ENCODE assay signal across 22 cellular contexts in genomic region chr20:39057911-39058310, GRCh38.
"Had no signal": no experiment of that assay in that cellular context is flagged by ENCODE, and none has a peak within 500 bp of the region (broad histone marks: within the 10 kb centered on the region; RNA-seq: fewer than 3 reads in every experiment).

No MANE protein-coding gene starts in this region.

- H3K4me1 Mint-ChIP-seq: naive B cell; stimulated activated naive B cell treated with anti-CD40 and anti-IgM and Interleukin-4, amounts not matched to agents 10 μg/mL and 1 μg/mL and 100 μg/mL, for 72 hours had no signal

- H3K36me3 Mint-ChIP-seq: naive B cell; natural killer cell treated with Interleukin-12 subunit alpha and Interleukin-12 subunit beta and Interleukin-15 and Interleukin-18, amount 100 ng/mL, for 72 hours; stimulated activated naive B cell treated with anti-CD40 and anti-IgM and Interleukin-4, amounts not matched to agents 10 μg/mL and 1 μg/mL and 100 μg/mL, for 72 hours; type B pancreatic cell had no signal

- H3K27me3 Mint-ChIP-seq: stimulated activated naive CD8-positive, alpha-beta T cell treated with anti-CD3 and anti-CD28 coated beads, Interleukin-15, Interleukin-2, amounts not matched to agents 100 ng/mL and 50 ng/mL, for 24 hours had no signal

- H3K27ac ChIP-seq: left lung, neutrophil, pancreas, right lobe of liver, suprapubic skin, tibial artery had no signal

- DNase-seq: cortex of kidney; effector CD4-positive, alpha-beta T cell; kidney; left cardiac atrium; left lung; mammary epithelial cell; mucosa of descending colon; naive B cell; pancreas; right lobe of liver; small intestine; stimulated activated CD4-positive, alpha-beta T cell treated with anti-CD3 and anti-CD28 coated beads, Interleukin-15, amount 100 ng/mL, for 24 hours; stimulated activated CD4-positive, alpha-beta T cell treated with anti-CD3 and anti-CD28 coated beads, Interleukin-2, amount 100 ng/mL, for 48 hours; stimulated activated naive B cell treated with anti-CD40 and anti-IgM and Interleukin-4, amounts not matched to agents 10 μg/mL and 1 μg/mL and 100 μg/mL, for 72 hours; tibial artery had no signal

- H3K9me3 Mint-ChIP-seq: naive B cell; natural killer cell treated with Interleukin-12 subunit alpha and Interleukin-12 subunit beta and Interleukin-15 and Interleukin-18, amount 100 ng/mL, for 72 hours; neural crest cell; stimulated activated naive B cell treated with anti-CD40 and anti-IgM and Interleukin-4, amounts not matched to agents 10 μg/mL and 1 μg/mL and 100 μg/mL, for 72 hours; stimulated activated naive CD8-positive, alpha-beta T cell treated with anti-CD3 and anti-CD28 coated beads, Interleukin-15, Interleukin-2, amounts not matched to agents 100 ng/mL and 50 ng/mL, for 24 hours; type B pancreatic cell had no signal

- H3K27ac Mint-ChIP-seq: naive B cell; natural killer cell treated with Interleukin-12 subunit alpha and Interleukin-12 subunit beta and Interleukin-15 and Interleukin-18, amount 100 ng/mL, for 72 hours; progenitor cell of endocrine pancreas; stimulated activated naive B cell treated with anti-CD40 and anti-IgM and Interleukin-4, amounts not matched to agents 10 μg/mL and 1 μg/mL and 100 μg/mL, for 72 hours; stimulated activated naive CD8-positive, alpha-beta T cell treated with anti-CD3 and anti-CD28 coated beads, Interleukin-15, Interleukin-2, amounts not matched to agents 100 ng/mL and 50 ng/mL, for 24 hours; type B pancreatic cell had no signal

- H3K4me3 Mint-ChIP-seq: naive B cell; natural killer cell treated with Interleukin-12 subunit alpha and Interleukin-12 subunit beta and Interleukin-15 and Interleukin-18, amount 100 ng/mL, for 72 hours; neural crest cell; stimulated activated naive B cell treated with anti-CD40 and anti-IgM and Interleukin-4, amounts not matched to agents 10 μg/mL and 1 μg/mL and 100 μg/mL, for 72 hours; stimulated activated naive CD8-positive, alpha-beta T cell treated with anti-CD3 and anti-CD28 coated beads, Interleukin-15, Interleukin-2, amounts not matched to agents 100 ng/mL and 50 ng/mL, for 24 hours; type B pancreatic cell had no signal

- ATAC-seq: left cardiac atrium; left lung; mucosa of descending colon; natural killer cell treated with Interleukin-12 subunit alpha and Interleukin-12 subunit beta and Interleukin-15 and Interleukin-18, amount 100 ng/mL, for 72 hours; pancreas; right lobe of liver; stimulated activated naive B cell treated with anti-CD40 and anti-IgM and Interleukin-4, amounts not matched to agents 10 μg/mL and 1 μg/mL and 100 μg/mL, for 72 hours had no signal
